Comparison of ENCODE assay signal across 18 cellular contexts in the genomic region with DNA sequence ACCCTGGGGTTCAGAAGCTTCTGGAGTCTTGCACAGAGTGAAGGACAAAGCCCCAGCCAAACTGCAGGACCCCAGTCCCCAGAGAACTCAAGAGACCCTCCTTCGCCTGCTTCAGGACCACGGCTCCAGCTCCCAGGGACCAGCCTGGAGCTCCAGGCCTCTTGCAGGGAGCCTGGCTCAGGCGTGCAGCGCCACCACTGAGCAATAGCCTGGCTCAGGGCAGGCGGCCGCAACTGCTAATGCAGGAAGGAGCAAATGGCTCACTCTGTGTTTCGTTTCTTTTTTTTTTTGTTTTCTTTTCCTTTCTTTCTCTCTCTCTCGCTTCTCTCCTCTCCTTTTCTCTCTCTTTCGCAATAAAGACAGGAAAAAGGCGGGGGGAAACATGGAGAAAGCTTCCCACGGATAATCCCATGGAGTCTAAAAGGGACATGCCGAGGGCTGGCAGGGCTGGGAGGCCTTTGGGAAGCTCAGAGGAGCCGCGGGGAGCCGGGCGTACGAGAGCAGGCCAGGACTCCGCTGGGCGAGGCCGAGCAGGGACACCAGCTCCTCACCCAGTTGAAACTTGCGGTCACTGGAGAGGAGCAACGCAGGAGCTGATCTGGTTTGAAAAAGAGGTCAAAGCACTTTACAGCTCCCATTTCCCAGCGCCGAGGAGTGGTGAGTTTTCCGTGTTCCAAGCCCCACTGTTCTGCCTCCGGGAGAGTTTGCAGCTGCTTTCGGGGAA.
DNase-seq lines count a peak whose midpoint lies in the region; ATAC-seq and TF ChIP-seq lines count a peak whose summit lies in the region.
"Had no signal": no experiment of that assay in that cellular context is flagged by ENCODE, and none has a peak within 500 bp of the region (broad histone marks: within the 10 kb centered on the region; RNA-seq: fewer than 3 reads in every experiment).

No MANE protein-coding gene starts in this region.

- H2BK5ac ChIP-seq in neuronal stem cell (ENCODE audit: low read length): peak overlapping the region; percentile 48

- H3K4ac ChIP-seq in neuronal stem cell (ENCODE audit: low read length): no peak overlapping the region

- H3K27ac ChIP-seq in BLaER1 (peak overlapping the region; percentile 27; the same call in 1 of the 2 replicates), HUES6 (ENCODE audit: low read depth, low read length) (peak overlapping the region; percentile 8; the same call in 1 of the 2 replicates), dorsolateral prefrontal cortex (peak overlapping the region in 39 of 59 donors; percentile 1 to 73 (median 43)), neuronal stem cell (replicated peaks; ENCODE audit: low read length) (no peak overlapping the region)
- H3K27ac ChIP-seq: PC-9 had no signal

- no peak overlapping the region for H3K27ac Mint-ChIP-seq in immature natural killer cell
- H3K27ac Mint-ChIP-seq: B cell; CD4-positive, alpha-beta T cell had no signal

- H3K4me3 ChIP-seq in BLaER1 (no peak overlapping the region), HUES6 (ENCODE audit: low read depth, low read length) (no peak overlapping the region), dorsolateral prefrontal cortex (no peak overlapping the region), neuronal stem cell (ENCODE audit: low read length in 2 of 2) (no peak overlapping the region)
- H3K4me3 ChIP-seq: GM12878, PC-9 had no signal

- no peak for TF ChIP-seq CTCF in dorsolateral prefrontal cortex (IDR thresholded peaks at IDR 0.05 in 54 of 56, conservative IDR thresholded peaks at IDR 0.05 in 2 of 56; ENCODE audit: low read depth in 1 of 56, partially characterized antibody in 56 of 56)

- ATAC-seq in HG03520 (IDR thresholded peaks at IDR 0.05; ENCODE audit: unreplicated experiment) (no peak), HG02798 (IDR thresholded peaks at IDR 0.05; ENCODE audit: poor library complexity, unreplicated experiment) (no peak)
- ATAC-seq: GM12878 had no signal

- H3K36me3 ChIP-seq in BLaER1 (peaks cover 58% of the 10 kb centered on the region), HUES6 (ENCODE audit: control insufficient read depth, insufficient read depth, low read length) (peaks cover 10% of the 10 kb centered on the region; the same call in 1 of the 2 replicates), neuronal stem cell (replicated peaks in 1 of 2; ENCODE audit: control insufficient read depth in 2 of 2, insufficient read depth in 2 of 2, low read length in 2 of 2) (peaks cover 0 to 21% of the 10 kb centered on the region in 2 donors)

- no peak overlapping the region for H3K4me3 Mint-ChIP-seq in immature natural killer cell
- H3K4me3 Mint-ChIP-seq: B cell; CD4-positive, alpha-beta T cell had no signal

- H3K4me2 ChIP-seq in BLaER1: peak overlapping the region; percentile 59
- H3K4me2 ChIP-seq in neuronal stem cell (ENCODE audit: insufficient read depth, low read length, poor library complexity, severe bottlenecking): no peak overlapping the region
- H3K4me2 ChIP-seq: PC-9 had no signal

- peak in 1 of 10 donors; percentile 42 for DNase-seq in dorsolateral prefrontal cortex
- no peak for DNase-seq in neuronal stem cell (ENCODE audit: low spot score)
- no peak for DNase-seq in immature natural killer cell
- DNase-seq in KBM-7: no peak
- DNase-seq: CD4-positive, alpha-beta T cell; DMS153; GOT3; NCI-H1092 treated with DMSO at 0.1 percent for 48 hours; NCI-H226; NCI-H524; NCI-H82; PC-9 had no signal

- H4K8ac ChIP-seq in neuronal stem cell (ENCODE audit: low read depth, low read length): no peak overlapping the region

- H3K9me3 ChIP-seq in BLaER1 (no peaks in the 10 kb centered on the region), HUES6 (ENCODE audit: control insufficient read depth, insufficient read depth, low read depth, low read length) (no peaks in the 10 kb centered on the region), neuronal stem cell (replicated peaks in 1 of 2; ENCODE audit: control insufficient read depth in 2 of 2, insufficient read depth in 1 of 2, low read depth in 1 of 2, low read length in 2 of 2) (no peaks in the 10 kb centered on the region)

- no peak overlapping the region for H2BK12ac ChIP-seq in neuronal stem cell (ENCODE audit: low read length)

- H3K4me1 ChIP-seq in BLaER1 (peaks cover 25% of the 10 kb centered on the region), HUES6 (ENCODE audit: control insufficient read depth, insufficient read depth, low read length) (no peaks in the 10 kb centered on the region), neuronal stem cell (ENCODE audit: control insufficient read depth in 2 of 2, insufficient read depth in 1 of 2, low read depth in 1 of 2, low read length in 2 of 2) (peaks cover 0 to 6% of the 10 kb centered on the region in 2 donors)

- no peak overlapping the region for H2BK15ac ChIP-seq in neuronal stem cell (ENCODE audit: low read length)

- H3K9ac ChIP-seq in BLaER1: no peak overlapping the region; the same call in 1 of the 2 replicates
- H3K9ac ChIP-seq in HUES6 (ENCODE audit: low read length): no peak overlapping the region
- H3K9ac ChIP-seq in neuronal stem cell (ENCODE audit: low read depth, low read length, poor library complexity): no peak overlapping the region

- intact Hi-C loops in dorsolateral prefrontal cortex (cut with DNase I): loop anchor here in 1 of 2 donors (5.0 kb wide), 1 partner anchor 40 kb away; no protein-coding TSS in a partner anchor

- peaks cover 0 to 10% (median 6%) of the 10 kb centered on the region in 3 donors for H3K36me3 Mint-ChIP-seq in immature natural killer cell

- H3K27me3 ChIP-seq in BLaER1: no peaks in the 10 kb centered on the region
- no peaks in the 10 kb centered on the region for H3K27me3 ChIP-seq in HUES6 (ENCODE audit: control insufficient read depth, insufficient read depth, low read length)
- H3K27me3 ChIP-seq in dorsolateral prefrontal cortex: no peaks in the 10 kb centered on the region
- H3K27me3 ChIP-seq in neuronal stem cell (ENCODE audit: control insufficient read depth in 3 of 3, insufficient read depth in 3 of 3, low read depth in 1 of 3, low read length in 3 of 3): no peaks in the 10 kb centered on the region

- no peaks in the 10 kb centered on the region for H3K79me1 ChIP-seq in neuronal stem cell (ENCODE audit: low read depth, low read length)

- H3K23ac ChIP-seq in neuronal stem cell (ENCODE audit: low read depth, low read length, poor library complexity): no peak overlapping the region

- peaks cover 0 to 2% (median 0%) of the 10 kb centered on the region in 3 donors for H3K27me3 Mint-ChIP-seq in immature natural killer cell (ENCODE audit: low read depth in 3 of 3)
- H3K27me3 Mint-ChIP-seq: B cell; CD4-positive, alpha-beta T cell had no signal

- H2BK120ac ChIP-seq in neuronal stem cell (ENCODE audit: low read depth, low read length): no peak overlapping the region

- WGBS in neuronal stem cell (ENCODE audit: extremely low coverage in 2 of 2, insufficient read length in 2 of 2, insufficient replicate concordance in 1 of 2), 2 donors: no CpG with 5 or more reads among the region's 27 CpGs

- H2AK5ac ChIP-seq in neuronal stem cell (ENCODE audit: low read depth, low read length): peak overlapping the region; percentile 79

- peaks cover 2 to 3% of the 10 kb centered on the region in 2 donors for H3K4me1 Mint-ChIP-seq in immature natural killer cell
- H3K4me1 Mint-ChIP-seq: B cell had no signal

- no peak overlapping the region for H3K14ac ChIP-seq in neuronal stem cell (ENCODE audit: low read length)

- no peak overlapping the region for H4K91ac ChIP-seq in neuronal stem cell (ENCODE audit: low read depth, low read length, poor library complexity)

- no peaks in the 10 kb centered on the region; the same call in 1 of the 2 replicates for H4K20me1 ChIP-seq in BLaER1

- in situ Hi-C loops in KBM-7 (cut with MboI; ENCODE audit: low pct_unique_long_range_greater_than_20kb, low sequenced_read_pairs): no loop called here

- no peaks in the 10 kb centered on the region for H3K9me3 Mint-ChIP-seq in immature natural killer cell
- H3K9me3 Mint-ChIP-seq: CD4-positive, alpha-beta T cell had no signal

- H2AFZ ChIP-seq in neuronal stem cell (ENCODE audit: low read length): no peak overlapping the region
- H2AFZ ChIP-seq: PC-9 had no signal

- peak overlapping the region; percentile 35 for H3K18ac ChIP-seq in neuronal stem cell (ENCODE audit: low read length)
